1 cellular context compared by ENCODE assay signal in genomic region chr10:50659016-50659864, GRCh38.
TF ChIP-seq lines count a peak whose summit lies in the region.

No MANE protein-coding gene starts in this region.

TF ChIP-seq in K562, 482 proteins besides CTCF, POLR2A, EP300 and RAD21:
- TF ChIP-seq RBFOX2 (IDR thresholded peaks at IDR 0.05; ENCODE audit: low read depth, low read length), result 0 out of 2 replicates have a peak, but pooled peaks have one; percentile 5
- 0 out of 2 replicates have a peak, but pooled peaks have one; percentile 10 for TF ChIP-seq MBD2 (IDR thresholded peaks at IDR 0.05; ENCODE audit: borderline replicate concordance, low read depth)
- peak; percentile 40 for TF ChIP-seq USF2 (CRISPR knock-in tag; IDR thresholded peaks at IDR 0.05)
- TF ChIP-seq, protein P1, sequence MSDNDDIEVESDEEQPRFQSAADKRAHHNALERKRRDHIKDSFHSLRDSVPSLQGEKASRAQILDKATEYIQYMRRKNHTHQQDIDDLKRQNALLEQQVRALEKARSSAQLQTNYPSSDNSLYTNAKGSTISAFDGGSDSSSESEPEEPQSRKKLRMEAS (CRISPR knock-in tag; IDR thresholded peaks at IDR 0.05), result peak; percentile 38; the same call in 1 of the 2 replicates
- TF ChIP-seq, protein P2, sequence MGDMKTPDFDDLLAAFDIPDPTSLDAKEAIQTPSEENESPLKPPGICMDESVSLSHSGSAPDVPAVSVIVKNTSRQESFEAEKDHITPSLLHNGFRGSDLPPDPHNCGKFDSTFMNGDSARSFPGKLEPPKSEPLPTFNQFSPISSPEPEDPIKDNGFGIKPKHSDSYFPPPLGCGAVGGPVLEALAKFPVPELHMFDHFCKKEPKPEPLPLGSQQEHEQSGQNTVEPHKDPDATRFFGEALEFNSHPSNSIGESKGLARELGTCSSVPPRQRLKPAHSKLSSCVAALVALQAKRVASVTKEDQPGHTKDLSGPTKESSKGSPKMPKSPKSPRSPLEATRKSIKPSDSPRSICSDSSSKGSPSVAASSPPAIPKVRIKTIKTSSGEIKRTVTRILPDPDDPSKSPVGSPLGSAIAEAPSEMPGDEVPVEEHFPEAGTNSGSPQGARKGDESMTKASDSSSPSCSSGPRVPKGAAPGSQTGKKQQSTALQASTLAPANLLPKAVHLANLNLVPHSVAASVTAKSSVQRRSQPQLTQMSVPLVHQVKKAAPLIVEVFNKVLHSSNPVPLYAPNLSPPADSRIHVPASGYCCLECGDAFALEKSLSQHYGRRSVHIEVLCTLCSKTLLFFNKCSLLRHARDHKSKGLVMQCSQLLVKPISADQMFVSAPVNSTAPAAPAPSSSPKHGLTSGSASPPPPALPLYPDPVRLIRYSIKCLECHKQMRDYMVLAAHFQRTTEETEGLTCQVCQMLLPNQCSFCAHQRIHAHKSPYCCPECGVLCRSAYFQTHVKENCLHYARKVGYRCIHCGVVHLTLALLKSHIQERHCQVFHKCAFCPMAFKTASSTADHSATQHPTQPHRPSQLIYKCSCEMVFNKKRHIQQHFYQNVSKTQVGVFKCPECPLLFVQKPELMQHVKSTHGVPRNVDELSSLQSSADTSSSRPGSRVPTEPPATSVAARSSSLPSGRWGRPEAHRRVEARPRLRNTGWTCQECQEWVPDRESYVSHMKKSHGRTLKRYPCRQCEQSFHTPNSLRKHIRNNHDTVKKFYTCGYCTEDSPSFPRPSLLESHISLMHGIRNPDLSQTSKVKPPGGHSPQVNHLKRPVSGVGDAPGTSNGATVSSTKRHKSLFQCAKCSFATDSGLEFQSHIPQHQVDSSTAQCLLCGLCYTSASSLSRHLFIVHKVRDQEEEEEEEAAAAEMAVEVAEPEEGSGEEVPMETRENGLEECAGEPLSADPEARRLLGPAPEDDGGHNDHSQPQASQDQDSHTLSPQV (IDR thresholded peaks at IDR 0.05), result 0 out of 2 replicates have a peak, but pooled peaks have one; percentile 23
- TF ChIP-seq, protein P3, sequence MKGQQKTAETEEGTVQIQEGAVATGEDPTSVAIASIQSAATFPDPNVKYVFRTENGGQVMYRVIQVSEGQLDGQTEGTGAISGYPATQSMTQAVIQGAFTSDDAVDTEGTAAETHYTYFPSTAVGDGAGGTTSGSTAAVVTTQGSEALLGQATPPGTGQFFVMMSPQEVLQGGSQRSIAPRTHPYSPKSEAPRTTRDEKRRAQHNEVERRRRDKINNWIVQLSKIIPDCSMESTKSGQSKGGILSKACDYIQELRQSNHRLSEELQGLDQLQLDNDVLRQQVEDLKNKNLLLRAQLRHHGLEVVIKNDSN (CRISPR knock-in tag; IDR thresholded peaks at IDR 0.05), result peak; percentile 57; the same call in 1 of the 2 replicates
- TF ChIP-seq L3MBTL2 (IDR thresholded peaks at IDR 0.05), result peak; percentile 72
- peak; percentile 20 for TF ChIP-seq SAP30 (IDR thresholded peaks at IDR 0.05; ENCODE audit: borderline replicate concordance, insufficient read depth, low read depth, low read length, poor library complexity, severe bottlenecking)
- TF ChIP-seq ZFX (CRISPR knock-in tag; IDR thresholded peaks at IDR 0.05), result peak; percentile 41
- TF ChIP-seq E2F6 (IDR thresholded peaks at IDR 0.05; ENCODE audit: borderline replicate concordance in 1 of 2, extremely low read depth in 1 of 2, insufficient read depth in 1 of 2, insufficient read length in 1 of 2, low read depth in 1 of 2, low read length in 1 of 2, poor library complexity in 1 of 2, severe bottlenecking in 1 of 2), result peak in 1 of 2 experiments; percentile 36
- peak; percentile 59 for TF ChIP-seq MGA (IDR thresholded peaks at IDR 0.05)
